Comparison of ENCODE assay signal across 21 cellular contexts in genomic region chr3:131109156-131109555, GRCh38.
DNase-seq lines count a peak whose midpoint lies in the region; ATAC-seq lines count a peak whose summit lies in the region.
"Had no signal": no experiment of that assay in that cellular context is flagged by ENCODE, and none has a peak within 500 bp of the region (broad histone marks: within the 10 kb centered on the region; RNA-seq: fewer than 3 reads in every experiment).

No MANE protein-coding gene starts in this region.

- no peak for ATAC-seq in left lobe of liver
- ATAC-seq: activated naive CD8-positive, alpha-beta T cell treated with anti-CD3 and anti-CD28 coated beads, Interleukin-2, amount 50 U/mL, for 24 hours; left cardiac atrium; PC-3; psoas muscle had no signal

- H4K20me1 ChIP-seq in BLaER1 treated with 17β-estradiol and CSF1 and Interleukin-3, amounts not matched to agents 10 nM and 100 nM, result no peaks in the 10 kb centered on the region

- peaks cover 0 to 17% (median 12%) of the 10 kb centered on the region in 11 experiments; a peak in 15 of 22 replicates for H3K9me3 ChIP-seq in BLaER1 treated with 17β-estradiol and CSF1 and Interleukin-3, amounts not matched to agents 10 nM and 100 nM (replicated peaks in 1 of 11)
- no peaks in the 10 kb centered on the region for H3K9me3 ChIP-seq in SJSA1 (replicated peaks)
- H3K9me3 ChIP-seq in effector memory CD4-positive, alpha-beta T cell (ENCODE audit: control insufficient read depth, low read length), result no peaks in the 10 kb centered on the region
- H3K9me3 ChIP-seq: psoas muscle, SK-N-SH, uterus had no signal

- no peak overlapping the region for H3K9ac ChIP-seq in BLaER1 treated with 17β-estradiol and CSF1 and Interleukin-3, amounts not matched to agents 10 nM and 100 nM
- H3K9ac ChIP-seq: SK-N-SH had no signal

- H3K4me1 ChIP-seq in BLaER1 treated with 17β-estradiol and CSF1 and Interleukin-3, amounts not matched to agents 10 nM and 100 nM, result peaks cover 0 to 7% (median 4%) of the 10 kb centered on the region in 10 experiments; a peak in 9 of 20 replicates
- peaks cover 41% of the 10 kb centered on the region for H3K4me1 ChIP-seq in SJSA1 (replicated peaks)
- H3K4me1 ChIP-seq in effector memory CD4-positive, alpha-beta T cell (ENCODE audit: control insufficient read depth, insufficient read depth, low read length, poor library complexity, severe bottlenecking), result no peaks in the 10 kb centered on the region
- H3K4me1 ChIP-seq: psoas muscle, spleen, uterus had no signal

- H3K4me3 ChIP-seq in BLaER1 treated with 17β-estradiol and CSF1 and Interleukin-3, amounts not matched to agents 10 nM and 100 nM, result no peak overlapping the region
- H3K4me3 ChIP-seq in SJSA1, result no peak overlapping the region
- H3K4me3 ChIP-seq in effector memory CD4-positive, alpha-beta T cell (ENCODE audit: insufficient read depth, low read depth, low read length, poor library complexity, severe bottlenecking), result no peak overlapping the region
- H3K4me3 ChIP-seq: cardiac muscle cell, psoas muscle, spleen, uterus had no signal

- no peaks in the 10 kb centered on the region for H3K27me3 ChIP-seq in BLaER1 treated with 17β-estradiol and CSF1 and Interleukin-3, amounts not matched to agents 10 nM and 100 nM
- no peaks in the 10 kb centered on the region for H3K27me3 ChIP-seq in SJSA1 (replicated peaks)
- H3K27me3 ChIP-seq in effector memory CD4-positive, alpha-beta T cell (replicated peaks; ENCODE audit: control insufficient read depth, insufficient read depth, low read length, poor library complexity, severe bottlenecking), result no peaks in the 10 kb centered on the region
- H3K27me3 ChIP-seq: spleen, uterus had no signal

- DNase-seq in KG1 (lab: John Stamatoyannopoulos, UW) (peak; percentile 16), SJSA1 (ENCODE audit: low read depth in 1 of 2, low spot score in 2 of 2) (peak in 1 of 2 experiments; percentile 30), iris pigment epithelial cell (ENCODE audit: low read depth) (peak; percentile 20), NCI-H2196 treated with DMSO at 0.1 percent for 48 hours (lab: John Stamatoyannopoulos, UW; ENCODE audit: unreplicated experiment) (no peak), NCI-H2227 (lab: John Stamatoyannopoulos, UW; ENCODE audit: unreplicated experiment) (no peak), left lobe of liver (ENCODE audit: low spot score) (no peak)
- no peak for DNase-seq in effector memory CD4-positive, alpha-beta T cell
- DNase-seq: activated naive CD8-positive, alpha-beta T cell treated with anti-CD3 and anti-CD28 coated beads, Interleukin-2, amount 50 U/mL, for 24 hours; CD4-positive, alpha-beta T cell; erythroblast; left cardiac atrium; NCI-H1105 treated with DMSO at 0.1 percent for 48 hours; NCI-H526 treated with DMSO at 0.1 percent for 48 hours; PC-3; psoas muscle; SK-N-SH; spleen; stimulated activated CD8-positive, alpha-beta memory T cell treated with anti-CD3 and anti-CD28 coated beads, Interleukin-4, amount 100 ng/mL, for 48 hours; uterus had no signal

- H3K27ac ChIP-seq in BLaER1 treated with 17β-estradiol and CSF1 and Interleukin-3, amounts not matched to agents 10 nM and 100 nM, result no peak overlapping the region
- peak overlapping the region; percentile 91 for H3K27ac ChIP-seq in SJSA1
- no peak overlapping the region for H3K27ac ChIP-seq in effector memory CD4-positive, alpha-beta T cell (ENCODE audit: insufficient read depth, low read length, poor library complexity, severe bottlenecking)
- H3K27ac ChIP-seq: cardiac muscle cell, psoas muscle, spleen, uterus had no signal

- no peaks in the 10 kb centered on the region for H3K36me3 ChIP-seq in BLaER1 treated with 17β-estradiol and CSF1 and Interleukin-3, amounts not matched to agents 10 nM and 100 nM
- no peaks in the 10 kb centered on the region; the same call in 1 of the 2 replicates for H3K36me3 ChIP-seq in SJSA1
- H3K36me3 ChIP-seq in effector memory CD4-positive, alpha-beta T cell (ENCODE audit: control insufficient read depth, insufficient read depth, low read length), result no peaks in the 10 kb centered on the region
- H3K36me3 ChIP-seq: cardiac muscle cell, spleen, uterus had no signal

- peak overlapping the region in 6 of 11 experiments; percentile 6 to 56 (median 28); a peak in 8 of 22 replicates for H3K4me2 ChIP-seq in BLaER1 treated with 17β-estradiol and CSF1 and Interleukin-3, amounts not matched to agents 10 nM and 100 nM
- H3K4me2 ChIP-seq: SK-N-SH had no signal

Comparison
In these comparisons a context has a peak if more than half of its experiments do, and no peak if none do; other contexts are left out.
1. DNase-seq: peak in KG1 (single experiment) and iris pigment epithelial cell (single experiment); none in NCI-H2196 treated with DMSO at 0.1 percent for 48 hours (single experiment), effector memory CD4-positive, alpha-beta T cell (0 of 3), NCI-H2227 (single experiment) and left lobe of liver (single experiment).